Comparison of ENCODE assay signal across 12 cellular contexts in genomic region chr11:64291746-64292457, GRCh38. TPM values are rescaled to one million over a fixed set of nuclear protein-coding genes. Genes with fewer than 3 reads are reported as not detected.
A peak's percentile ranks its signal among the peaks of the same experiment; 100 is the strongest.
DNase-seq lines count a peak whose midpoint lies in the region; ATAC-seq and TF ChIP-seq lines count a peak whose summit lies in the region.
"Had no signal": no experiment of that assay in that cellular context is flagged by ENCODE, and none has a peak within 500 bp of the region (broad histone marks: within the 10 kb centered on the region; RNA-seq: fewer than 3 reads in every experiment).

No MANE protein-coding gene starts in this region.

- no peak overlapping the region for H3K27ac Mint-ChIP-seq in memory B cell
- no peak overlapping the region for H3K27ac Mint-ChIP-seq in activated CD4-positive, alpha-beta memory T cell treated with anti-CD3 and anti-CD28 coated beads for 36 hours

- POLR2A ChIA-PET in activated CD4-positive, alpha-beta memory T cell treated with anti-CD3 and anti-CD28 coated beads for 36 hours (lab: Charles Lee) = interaction anchor here (1.1 kb wide), 1 partner anchor 485 kb away, joined by 4 read pairs; no protein-coding TSS in a partner anchor

- no peaks in the 10 kb centered on the region for H3K27me3 ChIP-seq in testis

- no peaks in the 10 kb centered on the region for H3K36me3 ChIP-seq in testis (ENCODE audit: low read depth, missing control alignments)

- no peaks in the 10 kb centered on the region for H3K36me3 Mint-ChIP-seq in memory B cell
- H3K36me3 Mint-ChIP-seq in activated CD4-positive, alpha-beta memory T cell treated with anti-CD3 and anti-CD28 coated beads for 36 hours = no peaks in the 10 kb centered on the region

- peaks cover 17% of the 10 kb centered on the region for H3K4me1 ChIP-seq in testis

- intact Hi-C loops in testis (cut with DNase I; ENCODE audit: low total_unique reads) = loop anchor here (10.0 kb wide), 1 partner anchor 87 kb away; the partner anchor contains the start of gene FERMT3
- intact Hi-C loops in activated CD4-positive, alpha-beta memory T cell treated with anti-CD3 and anti-CD28 coated beads for 36 hours (cut with micrococcal nuclease) = no loop called here

- peak; percentile 22 for DNase-seq in activated naive CD4-positive, alpha-beta T cell treated with Interleukin-2 at 50 U/mL for 16 hours
- no peak for DNase-seq in activated naive CD4-positive, alpha-beta T cell (lab: John Stamatoyannopoulos, UW)
- peak in 6 of 61 donors; percentile 23 to 71 (median 38) for DNase-seq in caudate nucleus (lab: John Stamatoyannopoulos, UW)
- no peak for DNase-seq in memory B cell (ENCODE audit: low spot score in 2 of 2)
- no peak for DNase-seq in testis
- no peak for DNase-seq in activated CD4-positive, alpha-beta memory T cell treated with anti-CD3 and anti-CD28 coated beads for 36 hours
- no peak for DNase-seq in activated CD4-positive, alpha-beta T cell treated with anti-CD3 and anti-CD28 coated beads, Interleukin-2, amount 50 U/mL, for 4 hours
- DNase-seq: NCI-H187 treated with DMSO at 0.1 percent for 48 hours, T-helper 1 cell had no signal

- ATAC-seq in memory B cell (ENCODE audit: low read depth) = peak; percentile 69
- ATAC-seq in HG03469 (IDR thresholded peaks at IDR 0.05; ENCODE audit: unreplicated experiment) = no peak

- 0 to 1% methylated on average over 3 to 49 of the region's 96 CpGs for WGBS in testis, 2 donors

- no peak overlapping the region for H3K4me3 Mint-ChIP-seq in memory B cell
- H3K4me3 Mint-ChIP-seq in activated CD4-positive, alpha-beta memory T cell treated with anti-CD3 and anti-CD28 coated beads for 36 hours = no peak overlapping the region

- no peak for TF ChIP-seq POLR2A in testis (IDR thresholded peaks at IDR 0.05)

- peaks cover 7% of the 10 kb centered on the region for H3K4me1 Mint-ChIP-seq in memory B cell
- H3K4me1 Mint-ChIP-seq in activated CD4-positive, alpha-beta memory T cell treated with anti-CD3 and anti-CD28 coated beads for 36 hours (ENCODE audit: low read depth) = peaks cover 7% of the 10 kb centered on the region

- no peaks in the 10 kb centered on the region for H3K9me3 ChIP-seq in testis

- H3K9me3 Mint-ChIP-seq in memory B cell = no peaks in the 10 kb centered on the region
- no peaks in the 10 kb centered on the region for H3K9me3 Mint-ChIP-seq in activated CD4-positive, alpha-beta memory T cell treated with anti-CD3 and anti-CD28 coated beads for 36 hours

- H3K4me3 ChIP-seq in testis = peak overlapping the region; percentile 34 to 38

- peaks cover 24% of the 10 kb centered on the region for H3K27me3 Mint-ChIP-seq in memory B cell
- peaks cover 47% of the 10 kb centered on the region for H3K27me3 Mint-ChIP-seq in activated CD4-positive, alpha-beta memory T cell treated with anti-CD3 and anti-CD28 coated beads for 36 hours

- TF ChIP-seq CTCF in testis (IDR thresholded peaks at IDR 0.05) = no peak

- peak overlapping the region; percentile 54 for H3K27ac ChIP-seq in caudate nucleus (ENCODE audit: low read depth, low read length)
- no peak overlapping the region for H3K27ac ChIP-seq in testis
- H3K27ac ChIP-seq: C4-2B had no signal

- CTCF ChIA-PET in activated CD4-positive, alpha-beta memory T cell treated with anti-CD3 and anti-CD28 coated beads for 36 hours (lab: Charles Lee) = interaction anchor here (1.4 to 7.9 kb wide), 2 partner anchors 11 to 40 kb away, joined by 3 to 74 read pairs; partner anchors contain the start of genes CATSPERZ and ESRRA

RNA-seq across cellular contexts. Expression of gene KCNK4, which starts 0.8 kb away (rescaled TPM):
- total RNA-seq in testis = under 1 TPM in 1 of 2 donors, not detected in 1; 0.24 TPM
- polyA plus RNA-seq in testis (ENCODE audit: insufficient read depth, low read depth, low replicate concordance) = not detected
- total RNA-seq in activated CD4-positive, alpha-beta memory T cell treated with anti-CD3 and anti-CD28 coated beads for 36 hours = under 1 TPM in 1 of 2 experiments, not detected in 1; 0.34 TPM
- total RNA-seq: liver had no signal
- polyA plus RNA-seq: liver had no signal

RNA-seq across cellular contexts. Expression of gene GPR137, which starts 6.3 kb away (rescaled TPM):
- 100 to 1,000 TPM; 204 to 230 TPM for total RNA-seq in testis
- polyA plus RNA-seq in testis (ENCODE audit: insufficient read depth, low read depth, low replicate concordance) = 390 TPM
- 10 to 100 TPM; 28.7 to 31.6 TPM for total RNA-seq in activated CD4-positive, alpha-beta memory T cell treated with anti-CD3 and anti-CD28 coated beads for 36 hours

RNA-seq across cellular contexts. Expression of gene BAD, which starts 7.4 kb away (rescaled TPM):
- total RNA-seq in testis = 100 to 1,000 TPM in 1 of 2 donors, 10 to 100 TPM in 1; 88.7 to 110 TPM
- polyA plus RNA-seq in testis (ENCODE audit: insufficient read depth, low read depth, low replicate concordance) = 85.2 TPM
- total RNA-seq in activated CD4-positive, alpha-beta memory T cell treated with anti-CD3 and anti-CD28 coated beads for 36 hours = 10 to 100 TPM; 23.7 to 24.2 TPM

RNA-seq across cellular contexts. Expression of gene CATSPERZ, which starts 8.3 kb away (rescaled TPM):
- 100 to 1,000 TPM; 278 to 484 TPM for total RNA-seq in testis
- 1,116 TPM for polyA plus RNA-seq in testis (ENCODE audit: insufficient read depth, low read depth, low replicate concordance)
- total RNA-seq in activated CD4-positive, alpha-beta memory T cell treated with anti-CD3 and anti-CD28 coated beads for 36 hours = not detected
- polyA plus RNA-seq: liver had no signal

RNA-seq across cellular contexts. Expression of gene ESRRA, which starts 13.4 kb away (rescaled TPM):
- 10 to 100 TPM; 19.3 to 22.0 TPM for total RNA-seq in testis
- 13.7 TPM for polyA plus RNA-seq in testis (ENCODE audit: insufficient read depth, low read depth, low replicate concordance)
- total RNA-seq in activated CD4-positive, alpha-beta memory T cell treated with anti-CD3 and anti-CD28 coated beads for 36 hours = 10 to 100 TPM; 32.8 to 35.6 TPM

Comparison
In these comparisons a context has a peak if more than half of its experiments do, and no peak if none do; other contexts are left out.
1. RNA of gene GPR137, which starts 6.3 kb away (total RNA-seq): 204 to 230 TPM in testis; 28.7 to 31.6 TPM in activated CD4-positive, alpha-beta memory T cell treated with anti-CD3 and anti-CD28 coated beads for 36 hours; every median in the first group is over 4 times any median in the second.